In genomic region chr3:54965746-54966145, GRCh38 we compare ENCODE assay signal across 19 cellular contexts. TPM values are rescaled to one million over a fixed set of nuclear protein-coding genes. Genes with fewer than 3 reads are reported as not detected.
A peak's percentile ranks its signal among the peaks of the same experiment; 100 is the strongest.
DNase-seq lines count a peak whose midpoint lies in the region; ATAC-seq and TF ChIP-seq lines count a peak whose summit lies in the region.
"Had no signal": no experiment of that assay in that cellular context is flagged by ENCODE, and none has a peak within 500 bp of the region (broad histone marks: within the 10 kb centered on the region; RNA-seq: fewer than 3 reads in every experiment).

No MANE protein-coding gene starts in this region.

- no peak overlapping the region for H3K27ac Mint-ChIP-seq in type B pancreatic cell
- H3K27ac Mint-ChIP-seq: activated CD4-positive, alpha-beta memory T cell treated with anti-CD3 and anti-CD28 coated beads for 36 hours had no signal

- H3K4me1 Mint-ChIP-seq in type B pancreatic cell (ENCODE audit: unreplicated experiment): peaks cover 57% of the 10 kb centered on the region

- no peaks in the 10 kb centered on the region for H3K27me3 Mint-ChIP-seq in type B pancreatic cell
- H3K27me3 Mint-ChIP-seq: activated CD4-positive, alpha-beta memory T cell treated with anti-CD3 and anti-CD28 coated beads for 36 hours had no signal

- no peak for TF ChIP-seq CTCF in adrenal gland (IDR thresholded peaks at IDR 0.05)
- TF ChIP-seq CTCF in type B pancreatic cell (conservative IDR thresholded peaks at IDR 0.05): no peak
- TF ChIP-seq CTCF in dorsolateral prefrontal cortex (IDR thresholded peaks at IDR 0.05 in 54 of 56, conservative IDR thresholded peaks at IDR 0.05 in 2 of 56; ENCODE audit: low read depth in 1 of 56, partially characterized antibody in 56 of 56): no peak

- H3K4me3 Mint-ChIP-seq in type B pancreatic cell: peak overlapping the region; percentile 3
- H3K4me3 Mint-ChIP-seq: activated CD4-positive, alpha-beta memory T cell treated with anti-CD3 and anti-CD28 coated beads for 36 hours had no signal

- TF ChIP-seq POLR2A in adrenal gland (IDR thresholded peaks at IDR 0.05): no peak

- H3K4me1 ChIP-seq in adrenal gland (replicated peaks in 1 of 2): peaks cover 0 to under 1% of the 10 kb centered on the region in 2 donors
- H3K4me1 ChIP-seq: tibial artery had no signal

- H3K4me3 ChIP-seq in adrenal gland: no peak overlapping the region
- H3K4me3 ChIP-seq in dorsolateral prefrontal cortex: no peak overlapping the region
- H3K4me3 ChIP-seq: heart right ventricle, left lung, tibial artery had no signal

- no peak for ATAC-seq in HG02852 (IDR thresholded peaks at IDR 0.05; ENCODE audit: unreplicated experiment)
- ATAC-seq: heart right ventricle, left lung, Right ventricle myocardium inferior had no signal

- intact Hi-C loops in adrenal gland (cut with DNase I): no loop called here
- intact Hi-C loops in dorsolateral prefrontal cortex (cut with DNase I): no loop called here

- peak; percentile 83 for DNase-seq in HCEC 1CT
- peak in 5 of 7 donors; percentile 20 to 47 (median 27) for DNase-seq in adrenal gland
- peak; percentile 45 for DNase-seq in hepatic stellate cell (ENCODE audit: low spot score)
- DNase-seq in type B pancreatic cell (ENCODE audit: extremely low spot score, unreplicated experiment): no peak
- no peak for DNase-seq in dorsolateral prefrontal cortex
- DNase-seq in NCI-H2081 (lab: John Stamatoyannopoulos, UW): no peak
- DNase-seq: activated CD4-positive, alpha-beta memory T cell treated with anti-CD3 and anti-CD28 coated beads for 36 hours; GF-D8; heart right ventricle; MV-4-11; NCI-H2171; NK-92 treated with Interleukin-12 subunit alpha and Interleukin-12 subunit beta, amount 100 ng/mL, for 24 hours; stimulated activated CD4-positive, alpha-beta T cell treated with anti-CD3 and anti-CD28 coated beads, Interleukin-2, amount 100 ng/mL, for 24 hours; stimulated activated CD8-positive, alpha-beta memory T cell treated with anti-CD3 and anti-CD28 coated beads, Interleukin-4, amount 100 ng/mL, for 48 hours; tibial artery had no signal

- H3K27me3 ChIP-seq in adrenal gland (no peaks in the 10 kb centered on the region), dorsolateral prefrontal cortex (no peaks in the 10 kb centered on the region)
- H3K27me3 ChIP-seq: left lung, tibial artery had no signal

- H3K9me3 Mint-ChIP-seq in type B pancreatic cell: no peaks in the 10 kb centered on the region

- no peak overlapping the region for H3K27ac ChIP-seq in adrenal gland
- H3K27ac ChIP-seq in dorsolateral prefrontal cortex: no peak overlapping the region
- H3K27ac ChIP-seq: heart right ventricle, left lung, tibial artery had no signal

- no peaks in the 10 kb centered on the region for H3K36me3 Mint-ChIP-seq in type B pancreatic cell
- H3K36me3 Mint-ChIP-seq: activated CD4-positive, alpha-beta memory T cell treated with anti-CD3 and anti-CD28 coated beads for 36 hours had no signal

- no peaks in the 10 kb centered on the region for H3K9me3 ChIP-seq in adrenal gland (replicated peaks in 1 of 3)
- H3K9me3 ChIP-seq: heart right ventricle, left lung, tibial artery had no signal

- WGBS in adrenal gland, 4 donors: 50 to 63% (median 53%) methylated on average over 6 of the region's 6 CpGs

- H3K36me3 ChIP-seq in adrenal gland (replicated peaks in 1 of 2): no peaks in the 10 kb centered on the region
- H3K36me3 ChIP-seq: heart right ventricle, left lung, tibial artery had no signal

RNA-seq across cellular contexts. Expression of gene LRTM1, which starts 37.9 kb away (rescaled TPM):
- total RNA-seq in adrenal gland (not detected), type B pancreatic cell (ENCODE audit: low replicate concordance) (0.29 and 0.77 TPM in 2 replicates), dorsolateral prefrontal cortex (under 1 TPM in 2 of 120 experiments, not detected in 118; 0.49 to 0.79 TPM)
- polyA plus RNA-seq in adrenal gland: under 1 TPM in 1 of 3 donors, not detected in 2; 0.16 TPM
- total RNA-seq: activated CD4-positive, alpha-beta memory T cell treated with anti-CD3 and anti-CD28 coated beads for 36 hours; heart right ventricle; left lung; Right ventricle myocardium inferior; T-helper 2 cell treated with Interferon-gamma antibody and Interleukin-4, amounts not matched to agents 100 ng/mL and 5 ng/mL, for 36 hours had no signal
- polyA plus RNA-seq: heart right ventricle had no signal

Comparison
In these comparisons a context has a peak if more than half of its experiments do, and no peak if none do; other contexts are left out.
1. DNase-seq: peak in HCEC 1CT (single experiment), adrenal gland (5 of 7) and hepatic stellate cell (single experiment); none in type B pancreatic cell (single experiment), dorsolateral prefrontal cortex (0 of 10) and NCI-H2081 (0 of 2).